19 cellular contexts compared by ENCODE assay signal in the genomic region with DNA sequence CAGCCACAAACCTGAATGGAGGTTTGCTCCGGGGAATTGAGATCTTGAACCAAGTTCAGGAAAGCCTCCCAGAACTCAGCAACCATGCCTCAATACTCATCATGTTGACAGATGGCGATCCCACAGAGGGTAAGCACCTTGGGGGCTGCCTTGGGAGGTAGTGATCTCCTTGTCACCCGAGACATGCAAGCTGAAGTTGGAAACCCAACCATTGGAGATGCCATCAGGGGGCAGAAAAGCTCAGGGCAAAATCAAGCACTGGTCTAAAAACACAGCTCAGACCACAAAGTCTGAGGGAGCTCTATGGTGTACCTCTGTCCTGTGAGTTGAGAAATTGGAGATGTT. TPM values are rescaled to one million over a fixed set of nuclear protein-coding genes. Genes with fewer than 3 reads are reported as not detected.
A peak's percentile ranks its signal among the peaks of the same experiment; 100 is the strongest.
DNase-seq lines count a peak whose midpoint lies in the region; ATAC-seq, FAIRE-seq and TF ChIP-seq lines count a peak whose summit lies in the region.
"Had no signal": no experiment of that assay in that cellular context is flagged by ENCODE, and none has a peak within 500 bp of the region (broad histone marks: within the 10 kb centered on the region; RNA-seq: fewer than 3 reads in every experiment).

No MANE protein-coding gene starts in this region.

- no peaks in the 10 kb centered on the region for H3K79me2 ChIP-seq in HepG2 (ENCODE audit: insufficient read depth, low read length)

- 100% methylated on average over 1 of the region's 3 CpGs for WGBS in HepG2 (ENCODE audit: low lambda C conversion rate)
- WGBS in right lobe of liver (ENCODE audit: insufficient coverage, low coverage, low lambda C conversion rate, missing lambda C conversion rate): 52% methylated on average over 3 of the region's 3 CpGs

- H3K36me3 Mint-ChIP-seq in WTC11: no peaks in the 10 kb centered on the region

- H3K4me1 ChIP-seq in HepG2 (ENCODE audit: insufficient read depth, low read length) (peaks cover 78% of the 10 kb centered on the region), right lobe of liver (peaks cover 0 to 74% (median 33%) of the 10 kb centered on the region in 4 donors), foreskin keratinocyte (no peaks in the 10 kb centered on the region)

- H3K4me3 ChIP-seq in HepG2 (replicated peaks in 1 of 3; ENCODE audit: insufficient read depth in 1 of 3, low read depth in 2 of 3, low read length in 3 of 3) (no peak overlapping the region), right lobe of liver (no peak overlapping the region)
- H3K4me3 ChIP-seq: K562, PC-9 had no signal

- no peak for DNase-seq in HepG2 (ENCODE audit: low spot score)
- no peak for DNase-seq in right lobe of liver
- peak; percentile 4 for DNase-seq in WTC11 (ENCODE audit: low spot score)
- DNase-seq in myocyte (ENCODE audit: low read depth): peak; percentile 9
- DNase-seq in T-helper 9 cell: no peak
- no peak for DNase-seq in urothelium cell line (ENCODE audit: low spot score)
- DNase-seq in foreskin keratinocyte: no peak
- DNase-seq: C1 segment of cervical spinal cord, GOT3, NCI-H1417, NCI-H187, NCI-H2107, NCI-H2227 treated with DMSO at 0.1 percent for 48 hours, NCI-H524, PC-9 had no signal

- no TSS peak for BruUV-seq in HepG2 (replicated peaks; lab: Mats Ljungman, UMichigan)

- ATAC-seq in HepG2 (no peak), right lobe of liver (no peak), WTC11 (no peak), foreskin keratinocyte (no peak)
- ATAC-seq: HCT116, K562 had no signal

- TF ChIP-seq RAD21 in HepG2 (CRISPR knock-in tag; IDR thresholded peaks at IDR 0.05): no peak

- no peak for TF ChIP-seq POLR2A in HepG2 (IDR thresholded peaks at IDR 0.05; ENCODE audit: insufficient read depth in 1 of 2, low read depth in 2 of 2, low read length in 2 of 2)
- TF ChIP-seq POLR2A in right lobe of liver (IDR thresholded peaks at IDR 0.05): no peak

- FAIRE-seq in HepG2 (lab: Jason Lieb, UNC): no peak
- no peak for FAIRE-seq in urothelium cell line (lab: Jason Lieb, UNC)
- FAIRE-seq: D721Med, K562 had no signal

- H3K27me3 Mint-ChIP-seq in WTC11 (ENCODE audit: low read depth): no peaks in the 10 kb centered on the region

- no peaks in the 10 kb centered on the region for H3K9me3 ChIP-seq in HepG2 (ENCODE audit: low read length)
- H3K9me3 ChIP-seq in right lobe of liver: no peaks in the 10 kb centered on the region

- H3K4me2 ChIP-seq in HepG2 (ENCODE audit: low read depth, low read length): no peak overlapping the region
- H3K4me2 ChIP-seq: PC-9 had no signal

- TF ChIP-seq CTCF in HepG2 (CRISPR knock-in tag; IDR thresholded peaks at IDR 0.05): 0 out of 2 replicates have a peak, but pooled peaks have one; percentile 11
- TF ChIP-seq CTCF in right lobe of liver (IDR thresholded peaks at IDR 0.05): no peak
- no peak for TF ChIP-seq CTCF in WTC11 (IDR thresholded peaks at IDR 0.05)
- TF ChIP-seq CTCF in foreskin keratinocyte (conservative IDR thresholded peaks at IDR 0.05): no peak

- H2AFZ ChIP-seq in HepG2 (ENCODE audit: low read length): no peak overlapping the region
- H2AFZ ChIP-seq: PC-9 had no signal

- no peaks in the 10 kb centered on the region for H4K20me1 ChIP-seq in HepG2 (ENCODE audit: insufficient read depth, low read length)

- no peaks in the 10 kb centered on the region for H3K9me3 Mint-ChIP-seq in WTC11

- H3K4me3 Mint-ChIP-seq in WTC11: no peak overlapping the region

- CTCF ChIA-PET in HepG2 (lab: Yijun Ruan, JAX; ENCODE audit: low intra/inter-chr PET ratio, low total read pairs): no interaction called here
- CTCF ChIA-PET in WTC11 (lab: Charles Lee): interaction anchor here (2.2 to 3.5 kb wide), 3 partner anchors 9 to 38 kb away, joined by 8 to 27 read pairs (median 26); no protein-coding TSS in a partner anchor

- H3K27ac ChIP-seq in HepG2 (ENCODE audit: extremely low read length, insufficient read depth, low read length): no peak overlapping the region
- no peak overlapping the region for H3K27ac ChIP-seq in right lobe of liver
- H3K27ac ChIP-seq in foreskin keratinocyte: no peak overlapping the region
- H3K27ac ChIP-seq: PC-9, RWPE1 had no signal

- in situ Hi-C loops in HepG2 (cut with HindIII; ENCODE audit: extremely low pct_ligation_motif_present, low pct_unique_long_range_greater_than_20kb): no loop called here

- H3K4me1 Mint-ChIP-seq in WTC11: peaks cover 13% of the 10 kb centered on the region

- TF ChIP-seq EP300 in HepG2 (IDR thresholded peaks at IDR 0.05; ENCODE audit: low read depth in 2 of 2, low read length in 2 of 2) (no peak), HepG2 (CRISPR knock-in tag; IDR thresholded peaks at IDR 0.05; ENCODE audit: borderline replicate concordance) (no peak)

- H3K36me3 ChIP-seq in HepG2 (replicated peaks in 1 of 2; ENCODE audit: control insufficient read depth in 1 of 2, insufficient read depth in 2 of 2, low read length in 2 of 2): no peaks in the 10 kb centered on the region
- H3K36me3 ChIP-seq in right lobe of liver: peaks cover 0 to 57% (median 18%) of the 10 kb centered on the region in 4 donors

- intact Hi-C loops in HepG2 (cut with micrococcal nuclease; ENCODE audit: unreplicated experiment): no loop called here
- intact Hi-C loops in right lobe of liver (cut with DNase I): no loop called here

- POLR2A ChIA-PET in HepG2 (lab: Yijun Ruan, JAX): interaction anchor here (1.3 to 18.4 kb wide), 4 partner anchors 8 to 23 kb away, joined by 3 to 466 read pairs (median 6); partner anchors contain the start of genes ITIH3 and NEK4
- POLR2A ChIA-PET in WTC11 (lab: Charles Lee): interaction anchor here (1.6 kb wide), 1 partner anchor 13 kb away, joined by 4 read pairs; the partner anchor contains the start of gene NEK4

- no peak overlapping the region for H3K9ac ChIP-seq in HepG2 (ENCODE audit: insufficient read depth, low read depth, low read length)

- H3K27me3 ChIP-seq in HepG2 (ENCODE audit: control insufficient read depth in 1 of 2, insufficient read depth in 2 of 2, low read length in 2 of 2) (no peaks in the 10 kb centered on the region), right lobe of liver (no peaks in the 10 kb centered on the region), foreskin keratinocyte (peaks cover 25% of the 10 kb centered on the region)

- H3K27ac Mint-ChIP-seq in WTC11: no peak overlapping the region

RNA-seq across cellular contexts. Expression of gene ITIH1, which starts 5.8 kb away (rescaled TPM):
- 9.8 and 12.3 TPM in 2 replicates for total RNA-seq in HepG2 (2016; rRNA removed; fragmentation: Illumina TruSeq; extraction: Trizol)
- 7.6 and 10.0 TPM in 2 replicates for total RNA-seq in HepG2 (2016; cell fraction: cytosol; rRNA removed; fragmentation: Illumina TruSeq; extraction: Trizol; ENCODE audit: low read depth)
- 7.8 and 12.6 TPM in 2 replicates for total RNA-seq in HepG2 (2016; cell fraction: insoluble cytoplasmic fraction; rRNA removed; fragmentation: Illumina TruSeq; extraction: Trizol)
- 10.1 and 13.2 TPM in 2 replicates for total RNA-seq in HepG2 (2016; cell fraction: membrane; rRNA removed; fragmentation: Illumina TruSeq; extraction: Trizol)
- total RNA-seq in HepG2 (2016; cell fraction: nucleus; rRNA removed; fragmentation: Illumina TruSeq; extraction: Trizol): 10.1 and 14.4 TPM in 2 replicates
- polyA plus RNA-seq in HepG2 (2011; rRNA removed): 19.6 and 46.5 TPM in 2 replicates
- polyA plus RNA-seq in HepG2 (2011; cell fraction: cytosol; rRNA removed): 19.0 and 27.6 TPM in 2 replicates
- 84.4 and 124 TPM in 2 replicates for polyA plus RNA-seq in HepG2 (2011; cell fraction: nucleus; rRNA removed)
- 39.9 and 42.6 TPM in 2 replicates for polyA plus RNA-seq in HepG2 (2012)
- polyA plus RNA-seq in HepG2 (2016; cell fraction: cytosol; fragmentation: Illumina TruSeq; extraction: Trizol; ENCODE audit: low read depth): 8.5 and 8.8 TPM in 2 replicates
- polyA plus RNA-seq in HepG2 (2016; cell fraction: insoluble cytoplasmic fraction; fragmentation: Illumina TruSeq; extraction: Trizol; ENCODE audit: low read depth): 9.1 and 10.1 TPM in 2 replicates
- 8.5 and 11.6 TPM in 2 replicates for polyA plus RNA-seq in HepG2 (2016; cell fraction: membrane; fragmentation: Illumina TruSeq; extraction: Trizol; ENCODE audit: low read depth)
- polyA plus RNA-seq in HepG2 (2016; cell fraction: nucleus; fragmentation: Illumina TruSeq; extraction: Trizol; ENCODE audit: insufficient read depth, low read depth): 21.9 and 26.1 TPM in 2 replicates
- polyA minus RNA-seq in HepG2 (2011; rRNA and poly(A)+ RNA removed; ENCODE audit: low replicate concordance): 17.9 TPM in 1 of 2 replicates, not detected in the other
- polyA minus RNA-seq in HepG2 (2011; cell fraction: cytosol; rRNA and poly(A)+ RNA removed): 5.0 and 10.8 TPM in 2 replicates
- 9.7 and 16.8 TPM in 2 replicates for polyA minus RNA-seq in HepG2 (2011; cell fraction: nucleus; rRNA and poly(A)+ RNA removed)
- total RNA-seq in right lobe of liver: 1,000 to 10,000 TPM in 4 of 6 experiments, 100 to 1,000 TPM in 2; 376 to 1,846 (median 1,201) TPM
- 0.26 to 0.69 TPM (median 0.50 TPM) in 3 replicates for total RNA-seq in WTC11 (2021)
- total RNA-seq in myocyte: not detected in 2 replicates
- 0.13 TPM for polyA plus RNA-seq in myocyte (2012)
- total RNA-seq in foreskin keratinocyte: not detected in 2 replicates
- polyA plus RNA-seq in foreskin keratinocyte: not detected in 2 replicates
- total RNA-seq: PC-9 had no signal
- polyA plus RNA-seq: K562 had no signal

RNA-seq across cellular contexts. Expression of gene ITIH3, which starts 11.4 kb away (rescaled TPM):
- total RNA-seq in HepG2 (2016; rRNA removed; fragmentation: Illumina TruSeq; extraction: Trizol) (38.9 and 105 TPM in 2 replicates), right lobe of liver (1,000 to 10,000 TPM in 3 of 6 experiments, 100 to 1,000 TPM in 3; 742 to 1,822 (median 982) TPM), WTC11 (2021) (0.23 to 0.37 TPM (median 0.25 TPM) in 3 replicates), myocyte (not detected in 2 replicates), foreskin keratinocyte (not detected in 2 replicates)
- total RNA-seq in HepG2 (2016; cell fraction: cytosol; rRNA removed; fragmentation: Illumina TruSeq; extraction: Trizol; ENCODE audit: low read depth): 10.8 and 12.0 TPM in 2 replicates
- 37.6 and 103 TPM in 2 replicates for total RNA-seq in HepG2 (2016; cell fraction: insoluble cytoplasmic fraction; rRNA removed; fragmentation: Illumina TruSeq; extraction: Trizol)
- total RNA-seq in HepG2 (2016; cell fraction: membrane; rRNA removed; fragmentation: Illumina TruSeq; extraction: Trizol): 14.7 and 16.8 TPM in 2 replicates
- 132 and 140 TPM in 2 replicates for total RNA-seq in HepG2 (2016; cell fraction: nucleus; rRNA removed; fragmentation: Illumina TruSeq; extraction: Trizol)
- polyA plus RNA-seq in HepG2 (2011; rRNA removed) (632 and 1,233 TPM in 2 replicates), foreskin keratinocyte (not detected in 2 replicates)
- polyA plus RNA-seq in HepG2 (2011; cell fraction: cytosol; rRNA removed): 347 and 666 TPM in 2 replicates
- 3,464 and 4,379 TPM in 2 replicates for polyA plus RNA-seq in HepG2 (2011; cell fraction: nucleus; rRNA removed)
- 718 and 962 TPM in 2 replicates for polyA plus RNA-seq in HepG2 (2012)
- polyA plus RNA-seq in HepG2 (2016; cell fraction: cytosol; fragmentation: Illumina TruSeq; extraction: Trizol; ENCODE audit: low read depth): 7.0 and 7.3 TPM in 2 replicates
- 31.3 and 36.2 TPM in 2 replicates for polyA plus RNA-seq in HepG2 (2016; cell fraction: insoluble cytoplasmic fraction; fragmentation: Illumina TruSeq; extraction: Trizol; ENCODE audit: low read depth)
- 10.3 TPM in 2 replicates for polyA plus RNA-seq in HepG2 (2016; cell fraction: membrane; fragmentation: Illumina TruSeq; extraction: Trizol; ENCODE audit: low read depth)
- 273 and 284 TPM in 2 replicates for polyA plus RNA-seq in HepG2 (2016; cell fraction: nucleus; fragmentation: Illumina TruSeq; extraction: Trizol; ENCODE audit: insufficient read depth, low read depth)
- 0.26 and 415 TPM in 2 replicates for polyA minus RNA-seq in HepG2 (2011; rRNA and poly(A)+ RNA removed; ENCODE audit: low replicate concordance)
- polyA minus RNA-seq in HepG2 (2011; cell fraction: cytosol; rRNA and poly(A)+ RNA removed): 134 and 348 TPM in 2 replicates
- 662 and 1,024 TPM in 2 replicates for polyA minus RNA-seq in HepG2 (2011; cell fraction: nucleus; rRNA and poly(A)+ RNA removed)
- 14.8 TPM for polyA plus RNA-seq in myocyte (2012)
- total RNA-seq: PC-9 had no signal
- polyA plus RNA-seq: K562 had no signal

RNA-seq across cellular contexts. Expression of gene NEK4, which starts 12.4 kb away (rescaled TPM):
- total RNA-seq in HepG2 (2016; rRNA removed; fragmentation: Illumina TruSeq; extraction: Trizol): 38.0 and 38.5 TPM in 2 replicates
- total RNA-seq in HepG2 (2016; cell fraction: cytosol; rRNA removed; fragmentation: Illumina TruSeq; extraction: Trizol; ENCODE audit: low read depth): 18.0 and 19.7 TPM in 2 replicates
- total RNA-seq in HepG2 (2016; cell fraction: insoluble cytoplasmic fraction; rRNA removed; fragmentation: Illumina TruSeq; extraction: Trizol): 34.9 and 36.4 TPM in 2 replicates
- total RNA-seq in HepG2 (2016; cell fraction: membrane; rRNA removed; fragmentation: Illumina TruSeq; extraction: Trizol): 51.1 and 53.4 TPM in 2 replicates
- total RNA-seq in HepG2 (2016; cell fraction: nucleus; rRNA removed; fragmentation: Illumina TruSeq; extraction: Trizol): 26.1 and 33.6 TPM in 2 replicates
- 16.5 and 16.7 TPM in 2 replicates for polyA plus RNA-seq in HepG2 (2011; rRNA removed)
- 8.4 and 11.3 TPM in 2 replicates for polyA plus RNA-seq in HepG2 (2011; cell fraction: cytosol; rRNA removed)
- polyA plus RNA-seq in HepG2 (2011; cell fraction: nucleus; rRNA removed): 13.6 and 17.2 TPM in 2 replicates
- 13.3 and 14.9 TPM in 2 replicates for polyA plus RNA-seq in HepG2 (2012)
- polyA plus RNA-seq in HepG2 (2016; cell fraction: cytosol; fragmentation: Illumina TruSeq; extraction: Trizol; ENCODE audit: low read depth): 8.7 and 9.1 TPM in 2 replicates
- polyA plus RNA-seq in HepG2 (2016; cell fraction: insoluble cytoplasmic fraction; fragmentation: Illumina TruSeq; extraction: Trizol; ENCODE audit: low read depth): 27.2 and 31.1 TPM in 2 replicates
- 22.7 and 22.9 TPM in 2 replicates for polyA plus RNA-seq in HepG2 (2016; cell fraction: membrane; fragmentation: Illumina TruSeq; extraction: Trizol; ENCODE audit: low read depth)
- polyA plus RNA-seq in HepG2 (2016; cell fraction: nucleus; fragmentation: Illumina TruSeq; extraction: Trizol; ENCODE audit: insufficient read depth, low read depth): 31.4 and 31.8 TPM in 2 replicates
- polyA minus RNA-seq in HepG2 (2011; rRNA and poly(A)+ RNA removed; ENCODE audit: low replicate concordance): 8.2 and 15.1 TPM in 2 replicates
- polyA minus RNA-seq in HepG2 (2011; cell fraction: cytosol; rRNA and poly(A)+ RNA removed): 12.0 and 14.8 TPM in 2 replicates
- 31.7 and 49.4 TPM in 2 replicates for polyA minus RNA-seq in HepG2 (2011; cell fraction: nucleus; rRNA and poly(A)+ RNA removed)
- total RNA-seq in right lobe of liver: 10 to 100 TPM in 5 of 6 experiments, 1 to 10 TPM in 1; 7.3 to 18.9 (median 14.8) TPM
- 30.3 to 31.4 TPM (median 31.2 TPM) in 3 replicates for total RNA-seq in WTC11 (2021)
- total RNA-seq in myocyte: 11.1 and 14.0 TPM in 2 replicates
- 6.5 TPM for polyA plus RNA-seq in myocyte (2012)
- 24.4 and 25.9 TPM in 2 replicates for total RNA-seq in foreskin keratinocyte
- 3.8 and 4.7 TPM in 2 replicates for polyA plus RNA-seq in foreskin keratinocyte

RNA-seq across cellular contexts. Expression of gene ITIH4, which starts 47.3 kb away (rescaled TPM):
- 1.5 and 5.3 TPM in 2 replicates for total RNA-seq in HepG2 (2016; rRNA removed; fragmentation: Illumina TruSeq; extraction: Trizol)
- 1.1 and 1.6 TPM in 2 replicates for total RNA-seq in HepG2 (2016; cell fraction: cytosol; rRNA removed; fragmentation: Illumina TruSeq; extraction: Trizol; ENCODE audit: low read depth)
- 2.2 and 6.6 TPM in 2 replicates for total RNA-seq in HepG2 (2016; cell fraction: insoluble cytoplasmic fraction; rRNA removed; fragmentation: Illumina TruSeq; extraction: Trizol)
- total RNA-seq in HepG2 (2016; cell fraction: membrane; rRNA removed; fragmentation: Illumina TruSeq; extraction: Trizol): 1.0 and 2.3 TPM in 2 replicates
- 6.0 and 8.7 TPM in 2 replicates for total RNA-seq in HepG2 (2016; cell fraction: nucleus; rRNA removed; fragmentation: Illumina TruSeq; extraction: Trizol)
- polyA plus RNA-seq in HepG2 (2011; rRNA removed): 2.7 and 3.7 TPM in 2 replicates
- 1.1 and 1.6 TPM in 2 replicates for polyA plus RNA-seq in HepG2 (2011; cell fraction: cytosol; rRNA removed)
- 6.7 and 7.2 TPM in 2 replicates for polyA plus RNA-seq in HepG2 (2011; cell fraction: nucleus; rRNA removed)
- 0.95 TPM in 1 of 2 replicates, not detected in the other for polyA plus RNA-seq in HepG2 (2012)
- 0.76 and 1.1 TPM in 2 replicates for polyA plus RNA-seq in HepG2 (2016; cell fraction: cytosol; fragmentation: Illumina TruSeq; extraction: Trizol; ENCODE audit: low read depth)
- 1.3 and 1.6 TPM in 2 replicates for polyA plus RNA-seq in HepG2 (2016; cell fraction: insoluble cytoplasmic fraction; fragmentation: Illumina TruSeq; extraction: Trizol; ENCODE audit: low read depth)
- polyA plus RNA-seq in HepG2 (2016; cell fraction: membrane; fragmentation: Illumina TruSeq; extraction: Trizol; ENCODE audit: low read depth): 1.2 and 1.4 TPM in 2 replicates
- 10.2 and 12.6 TPM in 2 replicates for polyA plus RNA-seq in HepG2 (2016; cell fraction: nucleus; fragmentation: Illumina TruSeq; extraction: Trizol; ENCODE audit: insufficient read depth, low read depth)
- 1.8 and 2.5 TPM in 2 replicates for polyA minus RNA-seq in HepG2 (2011; rRNA and poly(A)+ RNA removed; ENCODE audit: low replicate concordance)
- polyA minus RNA-seq in HepG2 (2011; cell fraction: cytosol; rRNA and poly(A)+ RNA removed): 0.59 and 0.97 TPM in 2 replicates
- 0.64 and 2.5 TPM in 2 replicates for polyA minus RNA-seq in HepG2 (2011; cell fraction: nucleus; rRNA and poly(A)+ RNA removed)
- 1,000 to 10,000 TPM; 1,573 to 4,137 (median 3,531) TPM for total RNA-seq in right lobe of liver
- total RNA-seq in WTC11 (2021): 2.4 to 6.2 TPM (median 3.9 TPM) in 3 replicates
- total RNA-seq in myocyte: 5.0 and 5.4 TPM in 2 replicates
- 4.6 TPM for polyA plus RNA-seq in myocyte (2012)
- total RNA-seq in foreskin keratinocyte: 0.18 and 0.95 TPM in 2 replicates
- 0.35 and 0.63 TPM in 2 replicates for polyA plus RNA-seq in foreskin keratinocyte

RNA-seq across cellular contexts. Expression of gene MUSTN1, which starts 51.6 kb away (rescaled TPM):
- 1.3 and 1.4 TPM in 2 replicates for total RNA-seq in HepG2 (2016; rRNA removed; fragmentation: Illumina TruSeq; extraction: Trizol)
- 1.1 TPM in 1 of 2 replicates, not detected in the other for total RNA-seq in HepG2 (2016; cell fraction: cytosol; rRNA removed; fragmentation: Illumina TruSeq; extraction: Trizol; ENCODE audit: low read depth)
- 1.8 and 2.0 TPM in 2 replicates for total RNA-seq in HepG2 (2016; cell fraction: insoluble cytoplasmic fraction; rRNA removed; fragmentation: Illumina TruSeq; extraction: Trizol)
- total RNA-seq in HepG2 (2016; cell fraction: membrane; rRNA removed; fragmentation: Illumina TruSeq; extraction: Trizol): 0.62 and 1.3 TPM in 2 replicates
- 1.5 and 1.8 TPM in 2 replicates for total RNA-seq in HepG2 (2016; cell fraction: nucleus; rRNA removed; fragmentation: Illumina TruSeq; extraction: Trizol)
- polyA plus RNA-seq in HepG2 (2011; rRNA removed): 0.60 and 0.84 TPM in 2 replicates
- 0.46 and 0.76 TPM in 2 replicates for polyA plus RNA-seq in HepG2 (2011; cell fraction: cytosol; rRNA removed)
- polyA plus RNA-seq in HepG2 (2011; cell fraction: nucleus; rRNA removed): 8.5 TPM in 2 replicates
- polyA plus RNA-seq in HepG2 (2012): 0.59 and 1.6 TPM in 2 replicates
- 0.95 and 1.2 TPM in 2 replicates for polyA plus RNA-seq in HepG2 (2016; cell fraction: cytosol; fragmentation: Illumina TruSeq; extraction: Trizol; ENCODE audit: low read depth)
- polyA plus RNA-seq in HepG2 (2016; cell fraction: insoluble cytoplasmic fraction; fragmentation: Illumina TruSeq; extraction: Trizol; ENCODE audit: low read depth): 1.7 and 2.2 TPM in 2 replicates
- 0.33 and 0.93 TPM in 2 replicates for polyA plus RNA-seq in HepG2 (2016; cell fraction: membrane; fragmentation: Illumina TruSeq; extraction: Trizol; ENCODE audit: low read depth)
- polyA plus RNA-seq in HepG2 (2016; cell fraction: nucleus; fragmentation: Illumina TruSeq; extraction: Trizol; ENCODE audit: insufficient read depth, low read depth): 4.6 and 6.7 TPM in 2 replicates
- 0.54 TPM in 1 of 2 replicates, not detected in the other for polyA minus RNA-seq in HepG2 (2011; rRNA and poly(A)+ RNA removed; ENCODE audit: low replicate concordance)
- polyA minus RNA-seq in HepG2 (2011; cell fraction: cytosol; rRNA and poly(A)+ RNA removed): not detected in 2 replicates
- not detected in 2 replicates for polyA minus RNA-seq in HepG2 (2011; cell fraction: nucleus; rRNA and poly(A)+ RNA removed)
- total RNA-seq in right lobe of liver: 1 to 10 TPM in 3 of 6 experiments, under 1 TPM in 1, not detected in 2; 0.59 to 9.9 (median 5.7) TPM
- 2.7 to 4.2 TPM (median 3.3 TPM) in 3 replicates for total RNA-seq in WTC11 (2021)
- 78.0 and 84.9 TPM in 2 replicates for total RNA-seq in myocyte
- 25.3 TPM for polyA plus RNA-seq in myocyte (2012)
- total RNA-seq in foreskin keratinocyte: 0.65 and 1.2 TPM in 2 replicates
- polyA plus RNA-seq in foreskin keratinocyte: 0.80 and 0.84 TPM in 2 replicates
- total RNA-seq: PC-9 had no signal

Comparison
In these comparisons a context has a peak if more than half of its experiments do, and no peak if none do; other contexts are left out.
1. RNA of gene ITIH1, which starts 5.8 kb away (total RNA-seq): 376 to 1,846 TPM in right lobe of liver; 7.6 to 14.4 TPM in HepG2, 0.26 to 0.69 TPM in WTC11, not detected in myocyte and not detected in foreskin keratinocyte; every median in the first group is over 10 times any median in the second.
2. DNase-seq: peak in WTC11 (single experiment) and myocyte (single experiment); none in HepG2 (single experiment), right lobe of liver (0 of 3), T-helper 9 cell (single experiment), urothelium cell line (single experiment) and foreskin keratinocyte (0 of 2).
3. Of the 50 proteins assayed by ChIP-seq in both HepG2 and WTC11: peak only in HepG2: CTCF; only in WTC11: none; in both: none; in neither: 49.